1 cellular context compared by ENCODE assay signal in genomic region chr1:21565285-21565684, GRCh38.
TF ChIP-seq lines count a peak whose summit lies in the region.

No MANE protein-coding gene starts in this region.

TF ChIP-seq in IMR-90, 13 proteins besides CTCF, POLR2A, EP300 and RAD21 (continued from another document):
- TF ChIP-seq RFX5 (IDR thresholded peaks at IDR 0.05; ENCODE audit: low read depth, low read length) (no peak), MAZ (IDR thresholded peaks at IDR 0.05; ENCODE audit: borderline replicate concordance, low read depth, low read length) (no peak), CHD1 (IDR thresholded peaks at IDR 0.05; ENCODE audit: low read depth, low read length) (no peak), NFE2L2 (IDR thresholded peaks at IDR 0.05; ENCODE audit: low read depth, low read length) (no peak), FOS (IDR thresholded peaks at IDR 0.05; ENCODE audit: low read depth, low read length) (no peak), MXI1 (IDR thresholded peaks at IDR 0.05; ENCODE audit: borderline replicate concordance, low read depth, low read length) (no peak), SMC3 (IDR thresholded peaks at IDR 0.05; ENCODE audit: low read depth, low read length) (no peak)
TF ChIP-seq in IMR-90: peak in this region for 0.
